9 cellular contexts compared by ENCODE assay signal in the genomic region with DNA sequence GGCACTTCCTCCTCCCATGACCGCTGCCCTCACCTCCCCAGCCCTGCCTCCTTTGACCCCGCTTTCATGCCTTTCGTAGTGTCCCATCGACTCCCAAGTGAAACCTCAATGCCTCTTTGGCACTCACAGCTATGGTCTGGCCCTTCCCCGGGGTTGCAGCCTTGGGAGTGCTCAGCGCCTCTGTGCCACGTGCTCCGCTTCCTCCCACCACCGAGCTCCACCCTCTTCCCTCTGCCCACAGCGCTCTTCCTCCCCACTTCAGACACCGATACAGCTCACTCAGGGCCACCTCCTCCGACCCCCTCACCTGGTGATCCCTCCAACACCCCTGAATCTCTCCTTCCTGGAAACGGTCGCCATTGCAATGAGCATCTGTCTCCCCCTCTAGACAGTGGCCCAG. TPM values are rescaled to one million over a fixed set of nuclear protein-coding genes. Genes with fewer than 3 reads are reported as not detected.
A peak's percentile ranks its signal among the peaks of the same experiment; 100 is the strongest.
DNase-seq lines count a peak whose midpoint lies in the region; ATAC-seq and TF ChIP-seq lines count a peak whose summit lies in the region.
"Had no signal": no experiment of that assay in that cellular context is flagged by ENCODE, and none has a peak within 500 bp of the region (broad histone marks: within the 10 kb centered on the region; RNA-seq: fewer than 3 reads in every experiment).

No MANE protein-coding gene starts in this region.

- no peaks in the 10 kb centered on the region for H3K36me3 Mint-ChIP-seq in stimulated activated naive B cell treated with anti-CD40 and anti-IgM and Interleukin-4, amounts not matched to agents 10 μg/mL and 1 μg/mL and 100 μg/mL, for 72 hours

- H3K27ac Mint-ChIP-seq in stimulated activated naive B cell treated with anti-CD40 and anti-IgM and Interleukin-4, amounts not matched to agents 10 μg/mL and 1 μg/mL and 100 μg/mL, for 72 hours, result peak overlapping the region; percentile 68

- H3K9me3 ChIP-seq in NT2/D1 (ENCODE audit: insufficient read depth, low read length) (no peaks in the 10 kb centered on the region), mucosa of descending colon (no peaks in the 10 kb centered on the region)

- intact Hi-C loops in mucosa of descending colon (cut with DNase I, micrococcal nuclease), result no loop called here

- DNase-seq in NT2/D1 (ENCODE audit: low read depth, low spot score) (no peak), mucosa of descending colon (peak in 2 of 3 donors; percentile 53 to 78), foreskin melanocyte (no peak), NCI-H1092 (lab: John Stamatoyannopoulos, UW) (no peak), NCI-H2081 treated with DMSO at 0.1 percent for 48 hours (lab: John Stamatoyannopoulos, UW) (no peak), NCI-H2196 treated with DMSO at 0.1 percent for 48 hours (lab: John Stamatoyannopoulos, UW; ENCODE audit: unreplicated experiment) (no peak)
- DNase-seq in activated naive CD4-positive, alpha-beta T cell treated with anti-CD3 and anti-CD28 coated beads, Interleukin-2, amount 50 U/mL, for 16 hours, result peak; percentile 65
- DNase-seq in stimulated activated naive B cell treated with anti-CD40 and anti-IgM and Interleukin-4, amounts not matched to agents 10 μg/mL and 1 μg/mL and 100 μg/mL, for 72 hours, result no peak

- peaks cover 10 to 13% of the 10 kb centered on the region in 2 donors for H3K4me1 Mint-ChIP-seq in stimulated activated naive B cell treated with anti-CD40 and anti-IgM and Interleukin-4, amounts not matched to agents 10 μg/mL and 1 μg/mL and 100 μg/mL, for 72 hours

- peak; percentile 68 for ATAC-seq in mucosa of descending colon
- peak in 1 of 2 donors; percentile 36 for ATAC-seq in stimulated activated naive B cell treated with anti-CD40 and anti-IgM and Interleukin-4, amounts not matched to agents 10 μg/mL and 1 μg/mL and 100 μg/mL, for 72 hours (replicated peaks)

- peak overlapping the region in 1 of 2 donors; percentile 10 for H3K4me3 Mint-ChIP-seq in stimulated activated naive B cell treated with anti-CD40 and anti-IgM and Interleukin-4, amounts not matched to agents 10 μg/mL and 1 μg/mL and 100 μg/mL, for 72 hours

- peaks cover 27% of the 10 kb centered on the region for H3K4me1 ChIP-seq in NT2/D1 (ENCODE audit: insufficient read depth, insufficient read length)
- H3K4me1 ChIP-seq in mucosa of descending colon (ENCODE audit: low read depth), result peaks cover 20% of the 10 kb centered on the region

- no peak for TF ChIP-seq CTCF in mucosa of descending colon (IDR thresholded peaks at IDR 0.05)

- no peaks in the 10 kb centered on the region for H3K27me3 ChIP-seq in NT2/D1 (ENCODE audit: insufficient read depth, insufficient read length)

- no peaks in the 10 kb centered on the region for H3K9me3 Mint-ChIP-seq in stimulated activated naive B cell treated with anti-CD40 and anti-IgM and Interleukin-4, amounts not matched to agents 10 μg/mL and 1 μg/mL and 100 μg/mL, for 72 hours

- H3K4me3 ChIP-seq in NT2/D1 (ENCODE audit: insufficient read length, low read depth) (no peak overlapping the region), mucosa of descending colon (no peak overlapping the region)

- H3K9ac ChIP-seq in NT2/D1 (ENCODE audit: insufficient read length, low read depth), result peak overlapping the region; percentile 16

- H3K36me3 ChIP-seq in NT2/D1 (ENCODE audit: insufficient read depth, insufficient read length, low read length) (no peaks in the 10 kb centered on the region), mucosa of descending colon (ENCODE audit: low read depth) (no peaks in the 10 kb centered on the region)

- H3K27me3 Mint-ChIP-seq in stimulated activated naive B cell treated with anti-CD40 and anti-IgM and Interleukin-4, amounts not matched to agents 10 μg/mL and 1 μg/mL and 100 μg/mL, for 72 hours, result peaks cover 15 to 26% of the 10 kb centered on the region in 2 donors

RNA-seq across cellular contexts. Expression of a gene that starts 16.6 kb away (rescaled TPM):
- not detected for total RNA-seq in mucosa of descending colon
- total RNA-seq: SK-MEL-5 had no signal

Comparison
In these comparisons a context has a peak if more than half of its experiments do, and no peak if none do; other contexts are left out.
1. DNase-seq: peak in activated naive CD4-positive, alpha-beta T cell treated with anti-CD3 and anti-CD28 coated beads, Interleukin-2, amount 50 U/mL, for 16 hours (single experiment) and mucosa of descending colon (2 of 3); none in NT2/D1 (single experiment), stimulated activated naive B cell treated with anti-CD40 and anti-IgM and Interleukin-4, amounts not matched to agents 10 μg/mL and 1 μg/mL and 100 μg/mL, for 72 hours (single experiment), foreskin melanocyte (single experiment), NCI-H1092 (single experiment), NCI-H2081 treated with DMSO at 0.1 percent for 48 hours (single experiment) and NCI-H2196 treated with DMSO at 0.1 percent for 48 hours (single experiment).